8 cellular contexts compared by ENCODE assay signal in genomic region chr10:48306870-48307531, GRCh38. TPM values are rescaled to one million over a fixed set of nuclear protein-coding genes. Genes with fewer than 3 reads are reported as not detected.
DNase-seq lines count a peak whose midpoint lies in the region; ATAC-seq, FAIRE-seq and TF ChIP-seq lines count a peak whose summit lies in the region.

No MANE protein-coding gene starts in this region.

- peak; percentile 42 to 43 for DNase-seq in A549 (ENCODE audit: low read depth in 1 of 2, low spot score in 1 of 2)
- DNase-seq in NCI-H82 (lab: John Stamatoyannopoulos, UW), result peak; percentile 72
- DNase-seq in fibroblast of the aortic adventitia (ENCODE audit: low read depth), result peak; percentile 20
- peak in 42 of 56 donors; percentile 39 to 88 (median 70) for DNase-seq in nucleus accumbens (lab: John Stamatoyannopoulos, UW)
- DNase-seq in thoracic aorta (ENCODE audit: low spot score), result peak; percentile 11

- no peak for FAIRE-seq in A549 (lab: Jason Lieb, UNC)

- no peaks in the 10 kb centered on the region for H3K27me3 Mint-ChIP-seq in activated T-helper 17 cell treated with anti-CD3 and anti-CD28 coated beads, Interleukin-2, amount 50 U/mL, for 72 hours

- peaks cover 28% of the 10 kb centered on the region for H3K4me1 ChIP-seq in A549
- H3K4me1 ChIP-seq in thoracic aorta (ENCODE audit: control insufficient read depth in 1 of 2, low read depth in 2 of 2), result peaks cover 8 to 20% of the 10 kb centered on the region in 2 donors

- no peak for TF ChIP-seq RAD21 in A549 (conservative IDR thresholded peaks at IDR 0.05 in 1 of 2, IDR thresholded peaks at IDR 0.05 in 1 of 2)

- POLR2A ChIA-PET in A549 (lab: Yijun Ruan, JAX), result no interaction called here

- H3K27ac ChIP-seq in A549, result peak overlapping the region; percentile 76 to 93
- peak overlapping the region; percentile 83 to 85 for H3K27ac ChIP-seq in thoracic aorta

- no peaks in the 10 kb centered on the region for H3K36me3 Mint-ChIP-seq in activated T-helper 17 cell treated with anti-CD3 and anti-CD28 coated beads, Interleukin-2, amount 50 U/mL, for 72 hours (ENCODE audit: low read depth)

- no peaks in the 10 kb centered on the region for H3K9me3 ChIP-seq in A549
- no peaks in the 10 kb centered on the region for H3K9me3 ChIP-seq in thoracic aorta

- no peak for TF ChIP-seq POLR2A in A549 (IDR thresholded peaks at IDR 0.05; ENCODE audit: low read length)

- no peaks in the 10 kb centered on the region for H3K27me3 ChIP-seq in thoracic aorta (replicated peaks; ENCODE audit: insufficient read depth)

- H3K27ac Mint-ChIP-seq in activated T-helper 17 cell treated with anti-CD3 and anti-CD28 coated beads, Interleukin-2, amount 50 U/mL, for 72 hours, result peak overlapping the region; percentile 22

- 0% methylated on average over 13 of the region's 66 CpGs for WGBS in A549 (ENCODE audit: missing lambda C conversion rate)

- H3K36me3 ChIP-seq in thoracic aorta, result no peaks in the 10 kb centered on the region

- H3K9me3 Mint-ChIP-seq in activated T-helper 17 cell treated with anti-CD3 and anti-CD28 coated beads, Interleukin-2, amount 50 U/mL, for 72 hours, result no peaks in the 10 kb centered on the region

- peak overlapping the region; percentile 77 for H3K4me3 Mint-ChIP-seq in activated T-helper 17 cell treated with anti-CD3 and anti-CD28 coated beads, Interleukin-2, amount 50 U/mL, for 72 hours

- no peak for TF ChIP-seq CTCF in A549 (IDR thresholded peaks at IDR 0.05)
- TF ChIP-seq CTCF in fibroblast of the aortic adventitia (IDR thresholded peaks at IDR 0.05; ENCODE audit: insufficient read depth, low read length), result no peak
- TF ChIP-seq CTCF in thoracic aorta (IDR thresholded peaks at IDR 0.05), result no peak

- CTCF ChIA-PET in A549 (lab: Yijun Ruan, JAX), result interaction anchor here (0.6 to 0.9 kb wide), 2 partner anchors 11 to 200 kb away, joined by 3 read pairs; no protein-coding TSS in a partner anchor

- ATAC-seq in A549 (peak; percentile 59 to 79), GM18499 (IDR thresholded peaks at IDR 0.05; ENCODE audit: insufficient read depth, unreplicated experiment) (peak; percentile 19), HG02973 (IDR thresholded peaks at IDR 0.05; ENCODE audit: unreplicated experiment) (peak; percentile 32), thoracic aorta (ENCODE audit: insufficient number of reproducible peaks, low FRiP score, low read depth) (peak; percentile 37)
- peak; percentile 38 for ATAC-seq in activated T-helper 17 cell treated with anti-CD3 and anti-CD28 coated beads, Interleukin-2, amount 50 U/mL, for 72 hours (replicated peaks)

- H3K4me1 Mint-ChIP-seq in activated T-helper 17 cell treated with anti-CD3 and anti-CD28 coated beads, Interleukin-2, amount 50 U/mL, for 72 hours, result peaks cover 14% of the 10 kb centered on the region

- no peak for TF ChIP-seq EP300 in A549 (IDR thresholded peaks at IDR 0.05)

- peak overlapping the region; percentile 83 for H3K4me2 ChIP-seq in A549

- H3K4me3 ChIP-seq in A549, result peak overlapping the region; percentile 70
- H3K4me3 ChIP-seq in fibroblast of the aortic adventitia (ENCODE audit: low read depth, low read length), result peak overlapping the region; percentile 80
- H3K4me3 ChIP-seq in thoracic aorta, result peak overlapping the region; percentile 91

TF ChIP-seq in A549, 52 proteins besides CTCF, POLR2A, EP300 and RAD21:
- no peak for TF ChIP-seq FOXS1 (CRISPR knock-in tag; IDR thresholded peaks at IDR 0.05)
- no peak for TF ChIP-seq ATOH8 (CRISPR knock-in tag; IDR thresholded peaks at IDR 0.05; ENCODE audit: low read depth)
- TF ChIP-seq HOXA7 (CRISPR knock-in tag; IDR thresholded peaks at IDR 0.05), result no peak
- peak in 1 of 2 experiments; percentile 36; a peak in 2 of 5 replicates for TF ChIP-seq JUN (IDR thresholded peaks at IDR 0.05)
- TF ChIP-seq PHF8 (IDR thresholded peaks at IDR 0.05; ENCODE audit: borderline replicate concordance, low read depth), result 0 out of 2 replicates have a peak, but pooled peaks have one; percentile 7
- no peak for TF ChIP-seq HEYL (CRISPR knock-in tag; IDR thresholded peaks at IDR 0.05)
- TF ChIP-seq KDM5A (IDR thresholded peaks at IDR 0.05), result no peak
- TF ChIP-seq HOXB5 (CRISPR knock-in tag; IDR thresholded peaks at IDR 0.05), result no peak
- TF ChIP-seq NPAS2 (CRISPR knock-in tag; IDR thresholded peaks at IDR 0.05; ENCODE audit: borderline replicate concordance), result no peak
TF ChIP-seq in A549: peak in this region for 2.

RNA-seq across cellular contexts. Expression of gene MAPK8, which starts 0.5 kb away (rescaled TPM):
- 71.4 and 80.7 TPM in 2 replicates for polyA plus RNA-seq in A549 (2011; rRNA removed)
- 17.7 and 18.6 TPM in 2 replicates for polyA plus RNA-seq in A549 (2012; cell fraction: cytosol; rRNA removed)
- polyA plus RNA-seq in A549 (2012; cell fraction: nucleus; rRNA removed), result 10.3 and 13.5 TPM in 2 replicates
- polyA plus RNA-seq in A549 (2017; fragmentation: RNase III; extraction: RNeasy Plus Mini Kit Qiagen cat#74134 plus additional on column Dnase treatment), result 29.6 to 33.3 TPM (median 32.8 TPM) in 3 replicates
- polyA minus RNA-seq in A549 (2011; rRNA and poly(A)+ RNA removed), result 22.3 and 23.4 TPM in 2 replicates
- total RNA-seq in activated T-helper 17 cell treated with anti-CD3 and anti-CD28 coated beads, Interleukin-2, amount 50 U/mL, for 72 hours, result 10 to 100 TPM; 36.4 to 41.7 TPM
- 22.4 and 39.1 TPM in 2 replicates for total RNA-seq in fibroblast of the aortic adventitia (ENCODE audit: low replicate concordance)
- 10 to 100 TPM; 19.5 to 57.4 TPM for total RNA-seq in thoracic aorta

RNA-seq across cellular contexts. Expression of gene FRMPD2, which starts 32.5 kb away (rescaled TPM):
- polyA plus RNA-seq in A549 (2011; rRNA removed), result 0.13 and 0.16 TPM in 2 replicates
- 0.01 and 0.04 TPM in 2 replicates for polyA plus RNA-seq in A549 (2012; cell fraction: cytosol; rRNA removed)
- polyA plus RNA-seq in A549 (2012; cell fraction: nucleus; rRNA removed), result 0.05 and 0.44 TPM in 2 replicates
- 0.10 to 0.33 TPM (median 0.15 TPM) in 3 replicates for polyA plus RNA-seq in A549 (2017; fragmentation: RNase III; extraction: RNeasy Plus Mini Kit Qiagen cat#74134 plus additional on column Dnase treatment)
- 1.0 and 1.3 TPM in 2 replicates for polyA minus RNA-seq in A549 (2011; rRNA and poly(A)+ RNA removed)
- under 1 TPM in 1 of 2 donors, not detected in 1; 0.56 TPM for total RNA-seq in activated T-helper 17 cell treated with anti-CD3 and anti-CD28 coated beads, Interleukin-2, amount 50 U/mL, for 72 hours
- total RNA-seq in fibroblast of the aortic adventitia (ENCODE audit: low replicate concordance), result not detected in 2 replicates
- total RNA-seq in thoracic aorta, result not detected

Comparison
In these comparisons a context has a peak if more than half of its experiments do, and no peak if none do; other contexts are left out.
1. Peak in every context shown above with its lines: DNase-seq, ATAC-seq, H3K4me3 ChIP-seq and H3K27ac ChIP-seq.
2. ATAC-seq: peak in every context shown above with its lines; median percentile 69 in A549; 38 in activated T-helper 17 cell treated with anti-CD3 and anti-CD28 coated beads, Interleukin-2, amount 50 U/mL, for 72 hours; 37 in thoracic aorta; 32 in HG02973; 19 in GM18499.
3. DNase-seq: peak in every context shown above with its lines; median percentile 72 in NCI-H82; 70 in nucleus accumbens; 42 in A549; 20 in fibroblast of the aortic adventitia; 11 in thoracic aorta.